11 cellular contexts compared by ENCODE assay signal in genomic region chr9:92100237-92100911, GRCh38. TPM values are rescaled to one million over a fixed set of nuclear protein-coding genes. Genes with fewer than 3 reads are reported as not detected.
A peak's percentile ranks its signal among the peaks of the same experiment; 100 is the strongest.
DNase-seq lines count a peak whose midpoint lies in the region; ATAC-seq and TF ChIP-seq lines count a peak whose summit lies in the region.
"Had no signal": no experiment of that assay in that cellular context is flagged by ENCODE, and none has a peak within 500 bp of the region (broad histone marks: within the 10 kb centered on the region; RNA-seq: fewer than 3 reads in every experiment).

No MANE protein-coding gene starts in this region.

- H3K4me1 ChIP-seq in neural progenitor cell: no peaks in the 10 kb centered on the region
- H3K4me1 ChIP-seq: parathyroid adenoma had no signal

- H3K4me3 Mint-ChIP-seq in neural progenitor cell: no peak overlapping the region
- H3K4me3 Mint-ChIP-seq: activated CD4-positive, alpha-beta T cell treated with anti-CD3 and anti-CD28 coated beads, Interleukin-2, amount 10 ng/mL, durations not matched to agents 24 days and 14 days had no signal

- peaks cover 31% of the 10 kb centered on the region for H3K36me3 Mint-ChIP-seq in neural progenitor cell

- H3K79me2 ChIP-seq in neural progenitor cell (ENCODE audit: low read depth): peaks cover 35% of the 10 kb centered on the region
- H3K79me2 ChIP-seq: parathyroid adenoma had no signal

- DNase-seq in AG09319 (ENCODE audit: extremely low read depth, low read depth) (peak; percentile 24), HT1080 (ENCODE audit: low read depth) (peak; percentile 94), astrocyte of the spinal cord (ENCODE audit: low read depth, low spot score) (peak; percentile 74), kidney glomerular epithelial cell (lab: John Stamatoyannopoulos, UW) (peak; percentile 84), occipital lobe (lab: John Stamatoyannopoulos, UW) (no peak), NCI-H2196 (lab: John Stamatoyannopoulos, UW; ENCODE audit: unreplicated experiment) (no peak), neural progenitor cell (ENCODE audit: low spot score) (no peak)
- DNase-seq: activated CD4-positive, alpha-beta T cell treated with anti-CD3 and anti-CD28 coated beads, Interleukin-2, amount 10 ng/mL, durations not matched to agents 24 days and 14 days; body of pancreas had no signal

- no peaks in the 10 kb centered on the region for H3K36me3 ChIP-seq in neural progenitor cell

- no peaks in the 10 kb centered on the region for H3K9me3 ChIP-seq in neural progenitor cell (ENCODE audit: low read depth)
- H3K9me3 ChIP-seq: body of pancreas had no signal

- in situ Hi-C loops in astrocyte of the spinal cord (cut with HindIII; ENCODE audit: low sequenced_read_pairs): no loop called here

- H2AFZ ChIP-seq in neural progenitor cell (replicated peaks): no peak overlapping the region
- H2AFZ ChIP-seq: parathyroid adenoma had no signal

- no peaks in the 10 kb centered on the region for H3K27me3 ChIP-seq in neural progenitor cell
- H3K27me3 ChIP-seq: body of pancreas had no signal

- H3K27ac ChIP-seq in neural progenitor cell: no peak overlapping the region
- H3K27ac ChIP-seq: body of pancreas, parathyroid adenoma had no signal

- ATAC-seq in GM21381 (IDR thresholded peaks at IDR 0.05; ENCODE audit: unreplicated experiment): no peak
- ATAC-seq: body of pancreas had no signal

- no peak overlapping the region for H3K27ac Mint-ChIP-seq in neural progenitor cell
- H3K27ac Mint-ChIP-seq: activated CD4-positive, alpha-beta T cell treated with anti-CD3 and anti-CD28 coated beads, Interleukin-2, amount 10 ng/mL, durations not matched to agents 24 days and 14 days had no signal

- no peaks in the 10 kb centered on the region for H3F3A ChIP-seq in neural progenitor cell (ENCODE audit: low read depth)

- no peaks in the 10 kb centered on the region for H3K27me3 Mint-ChIP-seq in neural progenitor cell (ENCODE audit: insufficient read depth, low read depth)
- H3K27me3 Mint-ChIP-seq: activated CD4-positive, alpha-beta T cell treated with anti-CD3 and anti-CD28 coated beads, Interleukin-2, amount 10 ng/mL, durations not matched to agents 24 days and 14 days had no signal

- no peak overlapping the region for H3K4me2 ChIP-seq in neural progenitor cell

- no peaks in the 10 kb centered on the region for H3K4me1 Mint-ChIP-seq in neural progenitor cell

- H3K4me3 ChIP-seq in astrocyte of the spinal cord (ENCODE audit: low read depth, low read length) (no peak overlapping the region), neural progenitor cell (no peak overlapping the region)
- H3K4me3 ChIP-seq: body of pancreas had no signal

- H4K20me1 ChIP-seq in neural progenitor cell (ENCODE audit: low read depth): no peaks in the 10 kb centered on the region

- peaks cover 2% of the 10 kb centered on the region for H3K9me3 Mint-ChIP-seq in neural progenitor cell

- no peak overlapping the region for H3K9ac ChIP-seq in neural progenitor cell
- H3K9ac ChIP-seq: parathyroid adenoma had no signal

- TF ChIP-seq CTCF in AG09319 (IDR thresholded peaks at IDR 0.05; ENCODE audit: low read depth, low read length) (no peak), astrocyte of the spinal cord (IDR thresholded peaks at IDR 0.05; ENCODE audit: low read depth, low read length) (no peak), neural progenitor cell (IDR thresholded peaks at IDR 0.05) (no peak)

RNA-seq across cellular contexts. Expression of gene SPTLC1, which starts 14.8 kb away (rescaled TPM):
- total RNA-seq in HT1080 (2014; rRNA removed; shearing (Covaris generic)): 58.7 and 64.9 TPM in 2 replicates
- polyA plus RNA-seq in HT1080 (2015; cell fraction: cytosol; rRNA removed): 62.5 and 69.3 TPM in 2 replicates
- 121 and 139 TPM in 2 replicates for polyA plus RNA-seq in HT1080 (2015; cell fraction: nucleus; rRNA removed)
- total RNA-seq in occipital lobe (84.1 TPM), neural progenitor cell (ENCODE audit: low replicate concordance) (86.3 and 119 TPM in 2 replicates)

Comparison
In these comparisons a context has a peak if more than half of its experiments do, and no peak if none do; other contexts are left out.
1. DNase-seq: peak in AG09319 (single experiment), HT1080 (single experiment), astrocyte of the spinal cord (single experiment) and kidney glomerular epithelial cell (single experiment); none in occipital lobe (single experiment), NCI-H2196 (single experiment) and neural progenitor cell (single experiment).